26 cellular contexts compared by ENCODE assay signal in genomic region chr9:121323449-121324151, GRCh38. TPM values are rescaled to one million over a fixed set of nuclear protein-coding genes. Genes with fewer than 3 reads are reported as not detected.
A peak's percentile ranks its signal among the peaks of the same experiment; 100 is the strongest.
DNase-seq lines count a peak whose midpoint lies in the region; ATAC-seq, FAIRE-seq and TF ChIP-seq lines count a peak whose summit lies in the region.
"Had no signal": no experiment of that assay in that cellular context is flagged by ENCODE, and none has a peak within 500 bp of the region (broad histone marks: within the 10 kb centered on the region; RNA-seq: fewer than 3 reads in every experiment).

No MANE protein-coding gene starts in this region.

- H3K4me3 ChIP-seq in A549, result no peak overlapping the region
- no peak overlapping the region for H3K4me3 ChIP-seq in SJSA1
- H3K4me3 ChIP-seq in HepG2 (replicated peaks in 1 of 3; ENCODE audit: insufficient read depth in 1 of 3, low read depth in 2 of 3, low read length in 3 of 3), result no peak overlapping the region
- H3K4me3 ChIP-seq in stomach, result no peak overlapping the region
- no peak overlapping the region for H3K4me3 ChIP-seq in small intestine (ENCODE audit: low read depth in 1 of 2, low read length in 2 of 2)
- H3K4me3 ChIP-seq: mucosa of descending colon had no signal

- H3K4me1 ChIP-seq in A549 (peaks cover 68% of the 10 kb centered on the region), SJSA1 (replicated peaks) (peaks cover 61% of the 10 kb centered on the region), HepG2 (ENCODE audit: insufficient read depth, low read length) (peaks cover 66% of the 10 kb centered on the region), stomach (peaks cover 36 to 86% (median 51%) of the 10 kb centered on the region in 4 donors), small intestine (ENCODE audit: control insufficient read depth in 2 of 2, insufficient read depth in 1 of 2, low read depth in 1 of 2, low read length in 1 of 2) (peaks cover 0 to 6% of the 10 kb centered on the region in 2 donors)

- H3K27ac ChIP-seq in A549 (peak overlapping the region; percentile 90 to 92), SJSA1 (peak overlapping the region; percentile 92; the same call in 1 of the 2 replicates), HepG2 (ENCODE audit: extremely low read length, insufficient read depth, low read length) (peak overlapping the region; percentile 86), stomach (peak overlapping the region in 4 of 5 donors; percentile 86 to 96 (median 88)), small intestine (ENCODE audit: low read depth in 1 of 2, low read length in 1 of 2) (peak overlapping the region in 1 of 2 donors; percentile 3)
- H3K27ac ChIP-seq: KMS-11 had no signal

- no TSS peak for BruUV-seq in HepG2 (replicated peaks; lab: Mats Ljungman, UMichigan)

- no peaks in the 10 kb centered on the region for H3K79me2 ChIP-seq in HepG2 (ENCODE audit: insufficient read depth, low read length)

- H3K9me3 Mint-ChIP-seq in activated naive CD4-positive, alpha-beta T cell treated with anti-CD3 and anti-CD28 coated beads for 36 hours, result no peaks in the 10 kb centered on the region
- H3K9me3 Mint-ChIP-seq: activated T-cell treated with anti-CD3 and anti-CD28 coated beads, Interleukin-2, amount 50 U/mL, for 72 hours; CD8-positive, alpha-beta memory T cell; T-cell had no signal

- TF ChIP-seq RAD21 in A549 (conservative IDR thresholded peaks at IDR 0.05 in 1 of 2, IDR thresholded peaks at IDR 0.05 in 1 of 2), result no peak
- no peak for TF ChIP-seq RAD21 in HepG2 (CRISPR knock-in tag; IDR thresholded peaks at IDR 0.05)

- ATAC-seq in A549 (no peak), HepG2 (no peak), GM18868 (IDR thresholded peaks at IDR 0.05; ENCODE audit: unreplicated experiment) (no peak)
- ATAC-seq: activated CD8-positive, alpha-beta T cell treated with anti-CD3 and anti-CD28 coated beads, Interleukin-2, amount 10 ng/mL, durations not matched to agents 7 days and 5 days; activated T-cell treated with anti-CD3 and anti-CD28 coated beads, Interleukin-2, amount 50 U/mL, for 72 hours; mucosa of descending colon; T-cell had no signal

- no peaks in the 10 kb centered on the region for H3K27me3 Mint-ChIP-seq in activated naive CD4-positive, alpha-beta T cell treated with anti-CD3 and anti-CD28 coated beads for 36 hours (ENCODE audit: low read depth)
- H3K27me3 Mint-ChIP-seq: activated naive CD8-positive, alpha-beta T cell; CD8-positive, alpha-beta memory T cell; T-cell had no signal

- DNase-seq in A549 (ENCODE audit: low read depth in 1 of 2, low spot score in 1 of 2) (no peak), SJSA1 (ENCODE audit: low read depth in 1 of 2, low spot score in 2 of 2) (no peak), HepG2 (ENCODE audit: low spot score) (no peak), stomach (no peak), small intestine (no peak)
- no peak for DNase-seq in activated naive CD4-positive, alpha-beta T cell treated with anti-CD3 and anti-CD28 coated beads for 36 hours
- no peak for DNase-seq in stimulated activated CD4-positive, alpha-beta T cell treated with anti-CD3 and anti-CD28 coated beads, Interleukin-2, amount 100 ng/mL, for 48 hours
- DNase-seq: activated CD8-positive, alpha-beta T cell treated with anti-CD3 and anti-CD28 coated beads, Interleukin-2, amount 10 ng/mL, durations not matched to agents 7 days and 5 days; activated T-cell treated with anti-CD3 and anti-CD28 coated beads, Interleukin-2, amount 50 U/mL, for 72 hours; brain microvascular endothelial cell; CD8-positive, alpha-beta memory T cell; DMS79; GOT3; hypothalamus; kidney glomerular epithelial cell; mucosa of descending colon; NCI-H1105 treated with DMSO at 0.1 percent for 48 hours; NK-92 treated with Interleukin-12 subunit alpha and Interleukin-12 subunit beta, amount 100 ng/mL, for 24 hours; nucleus accumbens; stimulated activated CD4-positive, alpha-beta T cell treated with anti-CD3 and anti-CD28 coated beads, Interleukin-4, amount 100 ng/mL, for 4 hours; stimulated activated CD8-positive, alpha-beta memory T cell treated with anti-CD3 and anti-CD28 coated beads, Interleukin-4, amount 100 ng/mL, for 48 hours; T-cell; trophoblast cell had no signal

- no peaks in the 10 kb centered on the region; the same call in 1 of the 2 replicates for H4K20me1 ChIP-seq in HepG2 (ENCODE audit: insufficient read depth, low read length)

- TF ChIP-seq CTCF in A549 (IDR thresholded peaks at IDR 0.05), result no peak
- no peak for TF ChIP-seq CTCF in HepG2 (CRISPR knock-in tag; IDR thresholded peaks at IDR 0.05)
- TF ChIP-seq CTCF in stomach (IDR thresholded peaks at IDR 0.05), result no peak

- H3K9me3 ChIP-seq in A549 (no peaks in the 10 kb centered on the region), SJSA1 (replicated peaks) (no peaks in the 10 kb centered on the region), HepG2 (ENCODE audit: low read length) (no peaks in the 10 kb centered on the region), stomach (no peaks in the 10 kb centered on the region), small intestine (ENCODE audit: control insufficient read depth, low read depth) (no peaks in the 10 kb centered on the region)
- H3K9me3 ChIP-seq: mucosa of descending colon had no signal

- FAIRE-seq in A549 (lab: Jason Lieb, UNC) (no peak), HepG2 (lab: Jason Lieb, UNC) (no peak), small intestine (lab: Jason Lieb, UNC) (no peak)

- H3K4me2 ChIP-seq in A549 (peak overlapping the region; percentile 70; the same call in 2 of the 3 replicates), HepG2 (ENCODE audit: low read depth, low read length) (no peak overlapping the region)
- H3K4me2 ChIP-seq: KMS-11 had no signal

- H3K27ac Mint-ChIP-seq in activated naive CD4-positive, alpha-beta T cell treated with anti-CD3 and anti-CD28 coated beads for 36 hours, result no peak overlapping the region
- H3K27ac Mint-ChIP-seq: activated naive CD8-positive, alpha-beta T cell; T-cell had no signal

- 93% methylated on average over 10 of the region's 10 CpGs for WGBS in A549 (ENCODE audit: missing lambda C conversion rate)
- WGBS in HepG2 (ENCODE audit: low lambda C conversion rate), result over 99% methylated on average over 10 of the region's 10 CpGs
- 90 to 96% (median 93%) methylated on average over 10 of the region's 10 CpGs for WGBS in stomach, 5 donors
- WGBS in small intestine, 3 donors, result 93 to 97% (median 93%) methylated on average over 10 of the region's 10 CpGs

- intact Hi-C loops in HepG2 (cut with micrococcal nuclease; ENCODE audit: unreplicated experiment), result loop anchor here (5.0 kb wide), 1 partner anchor 36 kb away; no protein-coding TSS in a partner anchor
- intact Hi-C loops in stomach (cut with DNase I; ENCODE audit: low total_unique reads), result no loop called here
- intact Hi-C loops in activated naive CD4-positive, alpha-beta T cell treated with anti-CD3 and anti-CD28 coated beads for 36 hours (cut with micrococcal nuclease), result loop anchor here (5.0 to 10.0 kb wide), 2 partner anchors 171 to 566 kb away; partner anchors contain the start of gene GGTA1

- CTCF ChIA-PET in A549 (lab: Yijun Ruan, JAX) (interaction anchor here (0.6 to 14.9 kb wide), 6 partner anchors 9 to 468 kb away, joined by 3 to 410 read pairs (median 34); no protein-coding TSS in a partner anchor), HepG2 (lab: Yijun Ruan, JAX; ENCODE audit: low intra/inter-chr PET ratio, low total read pairs) (no interaction called here)
- CTCF ChIA-PET in activated naive CD4-positive, alpha-beta T cell treated with anti-CD3 and anti-CD28 coated beads for 36 hours (lab: Charles Lee), result interaction anchor here (0.6 to 10.6 kb wide), 3 partner anchors 75 to 164 kb away, joined by 4 to 315 read pairs (median 5); no protein-coding TSS in a partner anchor

- TF ChIP-seq EP300 in A549 (IDR thresholded peaks at IDR 0.05) (no peak), HepG2 (IDR thresholded peaks at IDR 0.05; ENCODE audit: low read depth in 2 of 2, low read length in 2 of 2) (no peak), HepG2 (CRISPR knock-in tag; IDR thresholded peaks at IDR 0.05; ENCODE audit: borderline replicate concordance) (no peak), stomach (IDR thresholded peaks at IDR 0.05) (no peak)

- POLR2A ChIA-PET in A549 (lab: Yijun Ruan, JAX), result no interaction called here
- POLR2A ChIA-PET in HepG2 (lab: Yijun Ruan, JAX), result interaction anchor here (1.7 to 2.0 kb wide), 3 partner anchors 26 to 56 kb away, joined by 5 to 11 read pairs (median 6); partner anchors contain the start of gene GSN

- H3K9ac ChIP-seq in HepG2 (ENCODE audit: insufficient read depth, low read depth, low read length), result no peak overlapping the region
- H3K9ac ChIP-seq: KMS-11 had no signal

- H3K27me3 ChIP-seq in SJSA1 (replicated peaks) (no peaks in the 10 kb centered on the region), HepG2 (ENCODE audit: control insufficient read depth in 1 of 2, insufficient read depth in 2 of 2, low read length in 2 of 2) (no peaks in the 10 kb centered on the region), stomach (no peaks in the 10 kb centered on the region), small intestine (ENCODE audit: control insufficient read depth in 2 of 2, insufficient read depth in 2 of 2, low read length in 2 of 2) (no peaks in the 10 kb centered on the region)
- H3K27me3 ChIP-seq: brain microvascular endothelial cell had no signal

- no peak overlapping the region for H2AFZ ChIP-seq in HepG2 (ENCODE audit: low read length)

- in situ Hi-C loops in HepG2 (cut with HindIII; ENCODE audit: extremely low pct_ligation_motif_present, low pct_unique_long_range_greater_than_20kb), result loop anchor here (5.0 kb wide), 1 partner anchor 49 kb away; the partner anchor contains the start of gene STOM

- H3K4me3 Mint-ChIP-seq in activated naive CD4-positive, alpha-beta T cell treated with anti-CD3 and anti-CD28 coated beads for 36 hours, result no peak overlapping the region
- H3K4me3 Mint-ChIP-seq: activated CD8-positive, alpha-beta T cell treated with anti-CD3 and anti-CD28 coated beads, Interleukin-2, amount 10 ng/mL, durations not matched to agents 7 days and 5 days; activated naive CD8-positive, alpha-beta T cell; activated T-cell treated with anti-CD3 and anti-CD28 coated beads, Interleukin-2, amount 50 U/mL, for 72 hours; CD8-positive, alpha-beta memory T cell; T-cell had no signal

- no peaks in the 10 kb centered on the region for H3K36me3 Mint-ChIP-seq in activated naive CD4-positive, alpha-beta T cell treated with anti-CD3 and anti-CD28 coated beads for 36 hours (ENCODE audit: low read depth)

- H3K36me3 ChIP-seq in SJSA1 (peaks cover 70% of the 10 kb centered on the region), HepG2 (replicated peaks in 1 of 2; ENCODE audit: control insufficient read depth in 1 of 2, insufficient read depth in 2 of 2, low read length in 2 of 2) (peaks cover 40 to 66% of the 10 kb centered on the region in 2 experiments), stomach (peaks cover 74 to 95% (median 92%) of the 10 kb centered on the region in 4 donors), small intestine (ENCODE audit: control insufficient read depth in 2 of 2, insufficient read depth in 2 of 2, low read length in 2 of 2) (peaks cover 0 to 12% of the 10 kb centered on the region in 2 donors)

- no peak for TF ChIP-seq POLR2A in A549 (IDR thresholded peaks at IDR 0.05; ENCODE audit: low read length)
- TF ChIP-seq POLR2A in HepG2 (IDR thresholded peaks at IDR 0.05; ENCODE audit: insufficient read depth in 1 of 2, low read depth in 2 of 2, low read length in 2 of 2), result no peak
- TF ChIP-seq POLR2A in stomach (IDR thresholded peaks at IDR 0.05), result no peak

- H3K4me1 Mint-ChIP-seq in activated naive CD4-positive, alpha-beta T cell treated with anti-CD3 and anti-CD28 coated beads for 36 hours (ENCODE audit: low read depth), result peaks cover 13% of the 10 kb centered on the region

RNA-seq across cellular contexts. Expression of gene STOM, which starts 46.5 kb away (rescaled TPM):
- 234 and 246 TPM in 2 replicates for polyA plus RNA-seq in A549 (2011; rRNA removed)
- polyA plus RNA-seq in A549 (2012; cell fraction: cytosol; rRNA removed), result 40.8 and 49.6 TPM in 2 replicates
- 21.8 and 32.1 TPM in 2 replicates for polyA plus RNA-seq in A549 (2012; cell fraction: nucleus; rRNA removed)
- 83.3 to 92.0 TPM (median 91.4 TPM) in 3 replicates for polyA plus RNA-seq in A549 (2017; fragmentation: RNase III; extraction: RNeasy Plus Mini Kit Qiagen cat#74134 plus additional on column Dnase treatment)
- 99.2 and 99.5 TPM in 2 replicates for polyA minus RNA-seq in A549 (2011; rRNA and poly(A)+ RNA removed)
- 192 and 200 TPM in 2 replicates for total RNA-seq in SJSA1 (2014; rRNA removed; shearing (Covaris generic))
- 26.0 and 43.6 TPM in 2 replicates for total RNA-seq in HepG2 (2016; rRNA removed; fragmentation: Illumina TruSeq; extraction: Trizol)
- 3.9 and 6.1 TPM in 2 replicates for total RNA-seq in HepG2 (2016; cell fraction: cytosol; rRNA removed; fragmentation: Illumina TruSeq; extraction: Trizol; ENCODE audit: low read depth)
- 25.0 and 46.7 TPM in 2 replicates for total RNA-seq in HepG2 (2016; cell fraction: insoluble cytoplasmic fraction; rRNA removed; fragmentation: Illumina TruSeq; extraction: Trizol)
- 13.4 and 15.9 TPM in 2 replicates for total RNA-seq in HepG2 (2016; cell fraction: membrane; rRNA removed; fragmentation: Illumina TruSeq; extraction: Trizol)
- 41.3 and 43.8 TPM in 2 replicates for total RNA-seq in HepG2 (2016; cell fraction: nucleus; rRNA removed; fragmentation: Illumina TruSeq; extraction: Trizol)
- polyA plus RNA-seq in HepG2 (2011; rRNA removed), result 165 and 166 TPM in 2 replicates
- polyA plus RNA-seq in HepG2 (2011; cell fraction: cytosol; rRNA removed), result 92.7 and 157 TPM in 2 replicates
- polyA plus RNA-seq in HepG2 (2011; cell fraction: nucleus; rRNA removed), result 23.0 and 39.1 TPM in 2 replicates
- polyA plus RNA-seq in HepG2 (2012), result 133 and 173 TPM in 2 replicates
- polyA plus RNA-seq in HepG2 (2016; cell fraction: cytosol; fragmentation: Illumina TruSeq; extraction: Trizol; ENCODE audit: low read depth), result 3.2 and 4.0 TPM in 2 replicates
- 31.1 and 33.2 TPM in 2 replicates for polyA plus RNA-seq in HepG2 (2016; cell fraction: insoluble cytoplasmic fraction; fragmentation: Illumina TruSeq; extraction: Trizol; ENCODE audit: low read depth)
- polyA plus RNA-seq in HepG2 (2016; cell fraction: membrane; fragmentation: Illumina TruSeq; extraction: Trizol; ENCODE audit: low read depth), result 7.2 and 8.6 TPM in 2 replicates
- polyA plus RNA-seq in HepG2 (2016; cell fraction: nucleus; fragmentation: Illumina TruSeq; extraction: Trizol; ENCODE audit: insufficient read depth, low read depth), result 64.0 and 71.6 TPM in 2 replicates
- 94.3 and 94.7 TPM in 2 replicates for polyA minus RNA-seq in HepG2 (2011; rRNA and poly(A)+ RNA removed; ENCODE audit: low replicate concordance)
- polyA minus RNA-seq in HepG2 (2011; cell fraction: cytosol; rRNA and poly(A)+ RNA removed), result 96.8 and 115 TPM in 2 replicates
- polyA minus RNA-seq in HepG2 (2011; cell fraction: nucleus; rRNA and poly(A)+ RNA removed), result 47.3 and 69.9 TPM in 2 replicates
- 100 to 1,000 TPM in 4 of 5 donors, 10 to 100 TPM in 1; 85.7 to 238 (median 137) TPM for total RNA-seq in stomach
- 100 to 1,000 TPM in 1 of 3 donors, 10 to 100 TPM in 2; 35.3 to 174 (median 45.6) TPM for polyA plus RNA-seq in stomach
- 100 to 1,000 TPM in 1 of 3 donors, 10 to 100 TPM in 2; 20.8 to 115 (median 73.2) TPM for polyA plus RNA-seq in small intestine
- 10 to 100 TPM; 34.0 to 37.7 TPM for total RNA-seq in activated naive CD4-positive, alpha-beta T cell treated with anti-CD3 and anti-CD28 coated beads for 36 hours

RNA-seq across cellular contexts. Expression of gene GSN, which starts 55.6 kb away (rescaled TPM):
- 77.2 and 88.5 TPM in 2 replicates for polyA plus RNA-seq in A549 (2011; rRNA removed)
- 39.8 and 42.0 TPM in 2 replicates for polyA plus RNA-seq in A549 (2012; cell fraction: cytosol; rRNA removed)
- 76.2 and 84.7 TPM in 2 replicates for polyA plus RNA-seq in A549 (2012; cell fraction: nucleus; rRNA removed)
- polyA plus RNA-seq in A549 (2017; fragmentation: RNase III; extraction: RNeasy Plus Mini Kit Qiagen cat#74134 plus additional on column Dnase treatment), result 24.5 to 36.5 TPM (median 33.7 TPM) in 3 replicates
- 110 TPM in 2 replicates for polyA minus RNA-seq in A549 (2011; rRNA and poly(A)+ RNA removed)
- 284 and 331 TPM in 2 replicates for total RNA-seq in SJSA1 (2014; rRNA removed; shearing (Covaris generic))
- total RNA-seq in HepG2 (2016; rRNA removed; fragmentation: Illumina TruSeq; extraction: Trizol), result 126 and 307 TPM in 2 replicates
- total RNA-seq in HepG2 (2016; cell fraction: cytosol; rRNA removed; fragmentation: Illumina TruSeq; extraction: Trizol; ENCODE audit: low read depth), result 56.0 and 58.2 TPM in 2 replicates
- total RNA-seq in HepG2 (2016; cell fraction: insoluble cytoplasmic fraction; rRNA removed; fragmentation: Illumina TruSeq; extraction: Trizol), result 125 and 311 TPM in 2 replicates
- total RNA-seq in HepG2 (2016; cell fraction: membrane; rRNA removed; fragmentation: Illumina TruSeq; extraction: Trizol), result 102 and 113 TPM in 2 replicates
- total RNA-seq in HepG2 (2016; cell fraction: nucleus; rRNA removed; fragmentation: Illumina TruSeq; extraction: Trizol), result 251 and 294 TPM in 2 replicates
- polyA plus RNA-seq in HepG2 (2011; rRNA removed), result 294 and 436 TPM in 2 replicates
- polyA plus RNA-seq in HepG2 (2011; cell fraction: cytosol; rRNA removed), result 396 and 404 TPM in 2 replicates
- 430 and 447 TPM in 2 replicates for polyA plus RNA-seq in HepG2 (2011; cell fraction: nucleus; rRNA removed)
- 349 and 423 TPM in 2 replicates for polyA plus RNA-seq in HepG2 (2012)
- polyA plus RNA-seq in HepG2 (2016; cell fraction: cytosol; fragmentation: Illumina TruSeq; extraction: Trizol; ENCODE audit: low read depth), result 57.9 and 60.7 TPM in 2 replicates
- 115 and 123 TPM in 2 replicates for polyA plus RNA-seq in HepG2 (2016; cell fraction: insoluble cytoplasmic fraction; fragmentation: Illumina TruSeq; extraction: Trizol; ENCODE audit: low read depth)
- 77.0 and 92.1 TPM in 2 replicates for polyA plus RNA-seq in HepG2 (2016; cell fraction: membrane; fragmentation: Illumina TruSeq; extraction: Trizol; ENCODE audit: low read depth)
- polyA plus RNA-seq in HepG2 (2016; cell fraction: nucleus; fragmentation: Illumina TruSeq; extraction: Trizol; ENCODE audit: insufficient read depth, low read depth), result 379 and 400 TPM in 2 replicates
- polyA minus RNA-seq in HepG2 (2011; rRNA and poly(A)+ RNA removed; ENCODE audit: low replicate concordance), result 66.7 and 379 TPM in 2 replicates
- polyA minus RNA-seq in HepG2 (2011; cell fraction: cytosol; rRNA and poly(A)+ RNA removed), result 132 and 185 TPM in 2 replicates
- 122 and 168 TPM in 2 replicates for polyA minus RNA-seq in HepG2 (2011; cell fraction: nucleus; rRNA and poly(A)+ RNA removed)
- 100 to 1,000 TPM; 385 to 909 (median 565) TPM for total RNA-seq in stomach
- 100 to 1,000 TPM; 215 to 742 (median 424) TPM for polyA plus RNA-seq in stomach
- polyA plus RNA-seq in small intestine, result 100 to 1,000 TPM; 196 to 380 (median 205) TPM
- total RNA-seq in activated naive CD4-positive, alpha-beta T cell treated with anti-CD3 and anti-CD28 coated beads for 36 hours, result 1 to 10 TPM; 1.1 to 1.2 TPM

Comparison
In these comparisons a context has a peak if more than half of its experiments do, and no peak if none do; other contexts are left out.
1. RNA of gene GSN, which starts 55.6 kb away (total RNA-seq): 385 to 909 TPM in stomach, 284 to 331 TPM in SJSA1 and 56.0 to 311 TPM in HepG2; 1.1 to 1.2 TPM in activated naive CD4-positive, alpha-beta T cell treated with anti-CD3 and anti-CD28 coated beads for 36 hours; every median in the first group is over 10 times any median in the second.
2. Of the 38 proteins assayed by ChIP-seq in both HepG2 and A549: peak only in HepG2: none; only in A549: none; in both: MAFK; in neither: 37.